Comparison of ENCODE assay signal across 32 cellular contexts in genomic region chr1:47769983-47770382, GRCh38.
"Had no signal": no experiment of that assay in that cellular context is flagged by ENCODE, and none has a peak within 500 bp of the region (broad histone marks: within the 10 kb centered on the region; RNA-seq: fewer than 3 reads in every experiment).

No MANE protein-coding gene starts in this region.

- ATAC-seq: Panc1, Right ventricle myocardium inferior, SK-N-SH treated with all-trans-retinoic acid at 6 μM for 48 hours had no signal

- H3K9ac ChIP-seq: KMS-11 had no signal

- H3K9me3 ChIP-seq: SJCRH30 had no signal

- H3K4me2 ChIP-seq: KMS-11, PC-9 had no signal

- H3K36me3 ChIP-seq: SJCRH30 had no signal

- H3K4me3 ChIP-seq: PC-9, SJCRH30, SK-N-MC had no signal

- H3K27ac ChIP-seq: KMS-11, PC-9, RWPE1, SJCRH30, SK-N-MC had no signal

- H3K27me3 ChIP-seq: SJCRH30 had no signal

- H2AFZ ChIP-seq: PC-9 had no signal

- FAIRE-seq: RCC 7860 had no signal

- DNase-seq: Karpas-422, MM.1S, MV-4-11, NCI-H1105, NCI-H1436, NCI-H146, NCI-H1694, NCI-H187, NCI-H1930, NCI-H2029 treated with DMSO at 0.1 percent for 48 hours, NCI-H2081 treated with DMSO at 0.1 percent for 48 hours, NCI-H2107, NCI-H2171, NCI-H226, NCI-H446 treated with DMSO at 0.1 percent for 48 hours, NCI-H510A, NCI-H524, NCI-H526, NCI-H69, NCI-H748 treated with DMSO at 0.1 percent for 48 hours, NCI-H82, PC-9, SHP77, SIG-M5, SJCRH30 had no signal
